ENCODE assay signal across 14 cellular contexts in the genomic region with DNA sequence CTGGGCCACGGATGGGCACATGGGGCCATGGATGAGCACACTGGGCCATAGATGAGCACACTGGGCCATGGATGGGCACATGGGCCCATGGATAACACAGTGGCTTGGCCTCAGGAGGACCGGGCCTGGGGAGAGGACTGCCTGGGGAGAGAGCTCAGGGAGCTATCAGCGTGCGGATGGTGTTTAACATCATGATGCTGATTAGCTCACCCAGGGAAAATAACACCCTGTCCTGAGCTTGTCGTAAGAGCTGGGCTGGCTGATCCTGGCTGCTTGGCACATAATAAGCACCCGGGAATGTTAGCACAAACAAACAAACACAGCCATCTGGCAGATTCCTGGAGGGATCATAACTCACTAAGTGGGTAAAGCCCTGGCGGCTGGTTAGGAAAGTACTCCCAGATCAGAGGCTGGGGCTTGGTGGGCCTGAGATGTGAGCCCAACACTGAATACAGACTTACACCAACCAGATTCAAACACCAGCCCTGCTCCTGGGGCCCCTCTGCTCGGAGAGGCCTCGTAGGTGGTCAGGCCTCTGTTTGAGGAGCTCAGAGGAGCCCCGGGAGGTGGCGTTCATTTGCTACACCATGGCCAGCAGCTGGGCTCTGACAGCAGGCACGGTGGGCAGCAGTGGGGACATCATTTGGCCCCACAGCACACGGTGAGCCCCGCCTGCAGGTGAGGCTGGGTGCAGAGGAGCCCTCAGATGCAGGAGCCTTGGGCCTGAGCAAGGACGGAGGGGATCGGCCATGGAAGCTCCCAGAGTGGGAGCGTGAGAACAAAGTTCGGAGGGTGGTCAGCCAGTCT.
DNase-seq lines count a peak whose midpoint lies in the region; ATAC-seq, FAIRE-seq and TF ChIP-seq lines count a peak whose summit lies in the region.
"Had no signal": no experiment of that assay in that cellular context is flagged by ENCODE, and none has a peak within 500 bp of the region (broad histone marks: within the 10 kb centered on the region; RNA-seq: fewer than 3 reads in every experiment).

No MANE protein-coding gene starts in this region.

- H3K27me3 ChIP-seq in right lobe of liver (no peaks in the 10 kb centered on the region), HepG2 (ENCODE audit: control insufficient read depth in 1 of 2, insufficient read depth in 2 of 2, low read length in 2 of 2) (peaks cover 0 to 44% of the 10 kb centered on the region in 2 experiments), Peyer's patch (no peaks in the 10 kb centered on the region)

- no peak for TF ChIP-seq EP300 in HepG2 (IDR thresholded peaks at IDR 0.05; ENCODE audit: low read depth in 2 of 2, low read length in 2 of 2)
- TF ChIP-seq EP300 in HepG2 (CRISPR knock-in tag; IDR thresholded peaks at IDR 0.05; ENCODE audit: borderline replicate concordance): no peak

- H3K9me3 ChIP-seq in right lobe of liver (no peaks in the 10 kb centered on the region), HepG2 (ENCODE audit: low read length) (peaks cover 19% of the 10 kb centered on the region), Peyer's patch (no peaks in the 10 kb centered on the region)
- H3K9me3 ChIP-seq: psoas muscle had no signal

- H3K4me3 ChIP-seq in right lobe of liver (no peak overlapping the region), HepG2 (replicated peaks in 1 of 3; ENCODE audit: insufficient read depth in 1 of 3, low read depth in 2 of 3, low read length in 3 of 3) (no peak overlapping the region), Peyer's patch (no peak overlapping the region)
- H3K4me3 ChIP-seq: psoas muscle had no signal

- no peak overlapping the region for H2AFZ ChIP-seq in HepG2 (ENCODE audit: low read length)

- H3K27ac ChIP-seq in right lobe of liver: no peak overlapping the region
- no peak overlapping the region for H3K27ac ChIP-seq in HepG2 (ENCODE audit: extremely low read length, insufficient read depth, low read length)
- H3K27ac ChIP-seq in Peyer's patch: no peak overlapping the region
- H3K27ac ChIP-seq: C4-2B, psoas muscle had no signal

- no peak for FAIRE-seq in HepG2 (lab: Jason Lieb, UNC)

- no peak for TF ChIP-seq CTCF in right lobe of liver (IDR thresholded peaks at IDR 0.05)
- no peak for TF ChIP-seq CTCF in HepG2 (CRISPR knock-in tag; IDR thresholded peaks at IDR 0.05)
- TF ChIP-seq CTCF in Peyer's patch (IDR thresholded peaks at IDR 0.05): no peak

- TF ChIP-seq POLR2A in right lobe of liver (IDR thresholded peaks at IDR 0.05) (no peak), HepG2 (IDR thresholded peaks at IDR 0.05; ENCODE audit: insufficient read depth in 1 of 2, low read depth in 2 of 2, low read length in 2 of 2) (no peak), Peyer's patch (IDR thresholded peaks at IDR 0.05) (no peak)

- H3K9ac ChIP-seq in HepG2 (ENCODE audit: insufficient read depth, low read depth, low read length): no peak overlapping the region

- intact Hi-C loops in right lobe of liver (cut with DNase I): no loop called here
- intact Hi-C loops in HepG2 (cut with micrococcal nuclease; ENCODE audit: unreplicated experiment): no loop called here

- 89% methylated on average over 6 of the region's 18 CpGs for WGBS in right lobe of liver (ENCODE audit: insufficient coverage, low coverage, low lambda C conversion rate, missing lambda C conversion rate)
- WGBS in HepG2 (ENCODE audit: low lambda C conversion rate): 58% methylated on average over 10 of the region's 18 CpGs

- DNase-seq in right lobe of liver (peak; percentile 8 to 31 (median 30)), HepG2 (ENCODE audit: low spot score) (no peak), Peyer's patch (peak in 2 of 3 donors; percentile 22 to 28), mesenteric fat pad (ENCODE audit: low spot score) (peak; percentile 59), Kasumi-1 (lab: John Stamatoyannopoulos, UW) (no peak), NCI-H128 (lab: John Stamatoyannopoulos, UW; ENCODE audit: unreplicated experiment) (no peak)
- DNase-seq: effector memory CD8-positive, alpha-beta T cell; naive B cell; NCI-H1436 treated with DMSO at 0.1 percent for 48 hours; NCI-H526; substantia nigra had no signal

- no peak overlapping the region for H3K4me2 ChIP-seq in HepG2 (ENCODE audit: low read depth, low read length)

- TF ChIP-seq RAD21 in HepG2 (CRISPR knock-in tag; IDR thresholded peaks at IDR 0.05): no peak

- ATAC-seq in right lobe of liver (no peak), HepG2 (no peak), HG03108 (IDR thresholded peaks at IDR 0.05; ENCODE audit: unreplicated experiment) (no peak)
- ATAC-seq: effector memory CD8-positive, alpha-beta T cell had no signal

- in situ Hi-C loops in HepG2 (cut with HindIII; ENCODE audit: extremely low pct_ligation_motif_present, low pct_unique_long_range_greater_than_20kb): no loop called here

- no peaks in the 10 kb centered on the region for H3K36me3 ChIP-seq in right lobe of liver
- H3K36me3 ChIP-seq in HepG2 (replicated peaks in 1 of 2; ENCODE audit: control insufficient read depth in 1 of 2, insufficient read depth in 2 of 2, low read length in 2 of 2): no peaks in the 10 kb centered on the region
- H3K36me3 ChIP-seq in Peyer's patch: no peaks in the 10 kb centered on the region

- BruUV-seq in HepG2 (replicated peaks; lab: Mats Ljungman, UMichigan): no TSS peak

- no peaks in the 10 kb centered on the region for H4K20me1 ChIP-seq in HepG2 (ENCODE audit: insufficient read depth, low read length)

- POLR2A ChIA-PET in HepG2 (lab: Yijun Ruan, JAX): no interaction called here

- CTCF ChIA-PET in HepG2 (lab: Yijun Ruan, JAX; ENCODE audit: low intra/inter-chr PET ratio, low total read pairs): no interaction called here

- H3K79me2 ChIP-seq in HepG2 (ENCODE audit: insufficient read depth, low read length): no peaks in the 10 kb centered on the region

- no peaks in the 10 kb centered on the region for H3K4me1 ChIP-seq in right lobe of liver
- no peaks in the 10 kb centered on the region for H3K4me1 ChIP-seq in HepG2 (ENCODE audit: insufficient read depth, low read length)
- no peaks in the 10 kb centered on the region for H3K4me1 ChIP-seq in Peyer's patch
- H3K4me1 ChIP-seq: psoas muscle had no signal

TF ChIP-seq in HepG2, 621 proteins besides CTCF, POLR2A, EP300 and RAD21:
- no peak for TF ChIP-seq ZNF816 (CRISPR knock-in tag; IDR thresholded peaks at IDR 0.05; ENCODE audit: borderline replicate concordance)
- no peak for TF ChIP-seq ZNF530 (CRISPR knock-in tag; IDR thresholded peaks at IDR 0.05; ENCODE audit: low read depth)
- TF ChIP-seq ZNF33A (CRISPR knock-in tag; IDR thresholded peaks at IDR 0.05; ENCODE audit: borderline replicate concordance): no peak
- no peak for TF ChIP-seq NFIC (IDR thresholded peaks at IDR 0.05; ENCODE audit: low read length)
- TF ChIP-seq, protein P1, sequence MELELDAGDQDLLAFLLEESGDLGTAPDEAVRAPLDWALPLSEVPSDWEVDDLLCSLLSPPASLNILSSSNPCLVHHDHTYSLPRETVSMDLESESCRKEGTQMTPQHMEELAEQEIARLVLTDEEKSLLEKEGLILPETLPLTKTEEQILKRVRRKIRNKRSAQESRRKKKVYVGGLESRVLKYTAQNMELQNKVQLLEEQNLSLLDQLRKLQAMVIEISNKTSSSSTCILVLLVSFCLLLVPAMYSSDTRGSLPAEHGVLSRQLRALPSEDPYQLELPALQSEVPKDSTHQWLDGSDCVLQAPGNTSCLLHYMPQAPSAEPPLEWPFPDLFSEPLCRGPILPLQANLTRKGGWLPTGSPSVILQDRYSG (CRISPR knock-in tag; IDR thresholded peaks at IDR 0.05): no peak
- no peak for TF ChIP-seq ZSCAN12 (CRISPR knock-in tag; IDR thresholded peaks at IDR 0.05)
- no peak for TF ChIP-seq CREM (IDR thresholded peaks at IDR 0.05)
- TF ChIP-seq CREM (CRISPR knock-in tag; IDR thresholded peaks at IDR 0.05): no peak
- no peak for TF ChIP-seq STAT5B (CRISPR knock-in tag; IDR thresholded peaks at IDR 0.05)
- TF ChIP-seq ZNF44 (CRISPR knock-in tag; IDR thresholded peaks at IDR 0.05): no peak
- TF ChIP-seq ZSCAN31 (CRISPR knock-in tag; IDR thresholded peaks at IDR 0.05; ENCODE audit: low read depth): no peak
- TF ChIP-seq, protein P2, sequence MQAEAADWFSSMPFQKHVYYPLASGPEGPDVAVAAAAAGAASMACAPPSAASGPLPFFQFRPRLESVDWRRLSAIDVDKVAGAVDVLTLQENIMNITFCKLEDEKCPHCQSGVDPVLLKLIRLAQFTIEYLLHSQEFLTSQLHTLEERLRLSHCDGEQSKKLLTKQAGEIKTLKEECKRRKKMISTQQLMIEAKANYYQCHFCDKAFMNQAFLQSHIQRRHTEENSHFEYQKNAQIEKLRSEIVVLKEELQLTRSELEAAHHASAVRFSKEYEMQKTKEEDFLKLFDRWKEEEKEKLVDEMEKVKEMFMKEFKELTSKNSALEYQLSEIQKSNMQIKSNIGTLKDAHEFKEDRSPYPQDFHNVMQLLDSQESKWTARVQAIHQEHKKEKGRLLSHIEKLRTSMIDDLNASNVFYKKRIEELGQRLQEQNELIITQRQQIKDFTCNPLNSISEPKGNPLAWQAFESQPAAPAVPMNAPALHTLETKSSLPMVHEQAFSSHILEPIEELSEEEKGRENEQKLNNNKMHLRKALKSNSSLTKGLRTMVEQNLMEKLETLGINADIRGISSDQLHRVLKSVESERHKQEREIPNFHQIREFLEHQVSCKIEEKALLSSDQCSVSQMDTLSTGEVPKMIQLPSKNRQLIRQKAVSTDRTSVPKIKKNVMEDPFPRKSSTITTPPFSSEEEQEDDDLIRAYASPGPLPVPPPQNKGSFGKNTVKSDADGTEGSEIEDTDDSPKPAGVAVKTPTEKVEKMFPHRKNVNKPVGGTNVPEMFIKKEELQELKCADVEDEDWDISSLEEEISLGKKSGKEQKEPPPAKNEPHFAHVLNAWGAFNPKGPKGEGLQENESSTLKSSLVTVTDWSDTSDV (CRISPR knock-in tag; IDR thresholded peaks at IDR 0.05): no peak
- no peak for TF ChIP-seq MIXL1 (CRISPR knock-in tag; IDR thresholded peaks at IDR 0.05)
- no peak for TF ChIP-seq CENPX (CRISPR knock-in tag; IDR thresholded peaks at IDR 0.05)
- no peak for TF ChIP-seq MED13 (CRISPR knock-in tag; IDR thresholded peaks at IDR 0.05)

Comparison
In these comparisons a context has a peak if more than half of its experiments do, and no peak if none do; other contexts are left out.
1. DNase-seq: peak in right lobe of liver (3 of 3), Peyer's patch (2 of 3) and mesenteric fat pad (single experiment); none in HepG2 (single experiment), Kasumi-1 (0 of 2) and NCI-H128 (single experiment).